In the genomic region with DNA sequence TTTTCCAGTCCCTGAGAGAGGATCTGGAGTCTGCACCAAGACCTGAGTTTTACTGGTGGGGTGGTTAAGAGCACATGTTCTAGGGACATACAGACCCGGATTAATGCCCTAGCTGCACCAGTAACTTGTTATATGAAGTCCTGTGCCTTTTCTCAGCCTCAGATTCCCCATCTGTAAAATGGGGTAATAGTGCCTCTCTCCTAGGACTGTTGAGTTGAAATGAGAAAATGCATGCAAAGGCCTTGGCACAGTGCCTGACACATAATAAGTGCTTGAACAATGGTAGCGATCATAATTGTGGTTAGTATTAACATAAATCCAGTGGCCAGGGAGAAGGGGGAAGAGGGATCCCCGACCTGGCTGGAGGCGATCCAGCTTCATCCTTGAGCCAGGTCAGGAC, we compare ENCODE assay signal across 14 cellular contexts. TPM values are rescaled to one million over a fixed set of nuclear protein-coding genes. Genes with fewer than 3 reads are reported as not detected.
A peak's percentile ranks its signal among the peaks of the same experiment; 100 is the strongest.
DNase-seq lines count a peak whose midpoint lies in the region; ATAC-seq and TF ChIP-seq lines count a peak whose summit lies in the region.
"Had no signal": no experiment of that assay in that cellular context is flagged by ENCODE, and none has a peak within 500 bp of the region (broad histone marks: within the 10 kb centered on the region; RNA-seq: fewer than 3 reads in every experiment).

No MANE protein-coding gene starts in this region.

- no peak for TF ChIP-seq EP300 in transverse colon (IDR thresholded peaks at IDR 0.05; ENCODE audit: low read depth)

- H3K27me3 ChIP-seq in transverse colon, result no peaks in the 10 kb centered on the region
- no peaks in the 10 kb centered on the region for H3K27me3 ChIP-seq in prostate gland (replicated peaks; ENCODE audit: insufficient read depth)

- intact Hi-C loops in left cardiac atrium (cut with DNase I) (no loop called here), Right ventricle myocardium superior (cut with DNase I) (no loop called here), left colon (cut with DNase I, micrococcal nuclease) (no loop called here), transverse colon (cut with DNase I; ENCODE audit: low total_unique reads) (no loop called here), lower leg skin (cut with DNase I; ENCODE audit: low total_unique reads) (no loop called here), prostate gland (cut with DNase I) (no loop called here)

- DNase-seq in left cardiac atrium (peak; percentile 13), Right ventricle myocardium superior (no peak), amniotic epithelial cell (ENCODE audit: low read depth) (peak; percentile 52), left colon (no peak), transverse colon (no peak), lower leg skin (ENCODE audit: low spot score in 2 of 2) (no peak), KG1 (lab: John Stamatoyannopoulos, UW) (no peak), prostate gland (ENCODE audit: low spot score) (no peak)
- DNase-seq: activated naive CD4-positive, alpha-beta T cell; EL; islet precursor cell; naive thymus-derived CD4-positive, alpha-beta T cell; NCI-H2081 treated with DMSO at 0.1 percent for 48 hours; stimulated activated CD8-positive, alpha-beta memory T cell treated with anti-CD3 and anti-CD28 coated beads, Interleukin-4, amount 100 ng/mL, for 48 hours had no signal

- WGBS in transverse colon (ENCODE audit: low coverage in 1 of 2), 2 donors, result 33 to 70% methylated on average over 1 to 4 of the region's 4 CpGs
- WGBS in lower leg skin, 2 donors, result 48 to 52% methylated on average over 4 of the region's 4 CpGs
- WGBS in prostate gland, result 42% methylated on average over 4 of the region's 4 CpGs

- H3K9me3 ChIP-seq in transverse colon (no peaks in the 10 kb centered on the region), prostate gland (no peaks in the 10 kb centered on the region)

- H3K36me3 ChIP-seq in transverse colon (no peaks in the 10 kb centered on the region), prostate gland (no peaks in the 10 kb centered on the region)

- peak overlapping the region; percentile 8 to 85 (median 65) for H3K27ac ChIP-seq in transverse colon
- H3K27ac ChIP-seq in prostate gland, result no peak overlapping the region

- H3K4me1 ChIP-seq in transverse colon, result peaks cover 38 to 68% (median 56%) of the 10 kb centered on the region in 4 donors
- H3K4me1 ChIP-seq in prostate gland (replicated peaks), result peaks cover 12% of the 10 kb centered on the region

- in situ Hi-C loops in transverse colon (cut with MboI; ENCODE audit: low pct_ligation_motif_present in 1 of 4, low pct_unique_long_range_greater_than_20kb in 1 of 4, low sequenced_read_pairs in 3 of 4), result no loop called here

- TF ChIP-seq CTCF in transverse colon (IDR thresholded peaks at IDR 0.05) (no peak), lower leg skin (IDR thresholded peaks at IDR 0.05) (no peak), prostate gland (IDR thresholded peaks at IDR 0.05) (no peak)

- no peak overlapping the region for H3K4me3 ChIP-seq in transverse colon
- no peak overlapping the region for H3K4me3 ChIP-seq in lower leg skin (ENCODE audit: low read depth, poor library complexity, severe bottlenecking)
- no peak overlapping the region for H3K4me3 ChIP-seq in prostate gland

- ATAC-seq in left cardiac atrium (no peak), Right ventricle myocardium superior (ENCODE audit: poor library complexity) (no peak), left colon (peak; percentile 1)
- ATAC-seq: naive thymus-derived CD4-positive, alpha-beta T cell had no signal

- TF ChIP-seq POLR2A in transverse colon (IDR thresholded peaks at IDR 0.05), result no peak
- no peak for TF ChIP-seq POLR2A in lower leg skin (IDR thresholded peaks at IDR 0.05)
- no peak for TF ChIP-seq POLR2A in prostate gland (IDR thresholded peaks at IDR 0.05)

RNA-seq across cellular contexts. Expression of a gene that starts 12.3 kb away (rescaled TPM):
- total RNA-seq in left cardiac atrium (10 to 100 TPM; 37.6 to 39.1 TPM), Right ventricle myocardium superior (47.4 TPM), left colon (10 to 100 TPM; 21.5 to 25.2 TPM), transverse colon (10 to 100 TPM; 11.7 to 34.4 (median 21.3) TPM), lower leg skin (10 to 100 TPM; 37.7 to 63.0 (median 52.5) TPM), prostate gland (10 to 100 TPM; 27.1 to 83.7 TPM)

RNA-seq across cellular contexts. Expression of a gene that starts 43.4 kb away (rescaled TPM):
- 10 to 100 TPM in 1 of 2 donors, 1 to 10 TPM in 1; 8.6 to 10.7 TPM for total RNA-seq in left cardiac atrium
- total RNA-seq in Right ventricle myocardium superior, result 3.7 TPM
- 1 to 10 TPM; 1.6 to 2.2 TPM for total RNA-seq in left colon
- 1 to 10 TPM; 2.2 to 8.8 (median 5.8) TPM for total RNA-seq in transverse colon
- total RNA-seq in lower leg skin, result 1 to 10 TPM; 4.3 to 9.8 (median 5.2) TPM
- total RNA-seq in prostate gland, result 10 to 100 TPM in 1 of 2 donors, 1 to 10 TPM in 1; 4.0 to 10.8 TPM

Comparison
In these comparisons a context has a peak if more than half of its experiments do, and no peak if none do; other contexts are left out.
1. DNase-seq: peak in left cardiac atrium (single experiment) and amniotic epithelial cell (single experiment); none in Right ventricle myocardium superior (single experiment), left colon (0 of 2), transverse colon (single experiment), lower leg skin (0 of 2), KG1 (single experiment) and prostate gland (single experiment).
2. H3K27ac ChIP-seq: peak in transverse colon (4 of 4); none in prostate gland (0 of 2).